Comparison of ENCODE assay signal across 14 cellular contexts in genomic region chr2:148554459-148555247, GRCh38.
DNase-seq lines count a peak whose midpoint lies in the region; TF ChIP-seq lines count a peak whose summit lies in the region.
"Had no signal": no experiment of that assay in that cellular context is flagged by ENCODE, and none has a peak within 500 bp of the region (broad histone marks: within the 10 kb centered on the region; RNA-seq: fewer than 3 reads in every experiment).

No MANE protein-coding gene starts in this region.

- H3K79me2 ChIP-seq in GM23248 (ENCODE audit: insufficient read depth) (no peaks in the 10 kb centered on the region), PC-9 (ENCODE audit: low read depth) (no peaks in the 10 kb centered on the region)
- H3K79me2 ChIP-seq: parathyroid adenoma had no signal

- WGBS in GM23248 (ENCODE audit: low coverage in 1 of 2, low lambda C conversion rate in 2 of 2, missing lambda C conversion rate in 2 of 2), 2 experiments = 42 to 45% methylated on average over 6 of the region's 6 CpGs

- H2AFZ ChIP-seq in GM23248 (no peak overlapping the region), PC-9 (0 out of 2 replicates have a peak overlapping the region, but pooled peaks have one; percentile 69)
- H2AFZ ChIP-seq: parathyroid adenoma had no signal

- in situ Hi-C loops in GM23248 (cut with MboI) = no loop called here
- in situ Hi-C loops in G401 (cut with HindIII; ENCODE audit: low sequenced_read_pairs) = no loop called here

- TF ChIP-seq CTCF in PC-9 (conservative IDR thresholded peaks at IDR 0.05) (no peak), dorsolateral prefrontal cortex (IDR thresholded peaks at IDR 0.05 in 54 of 56, conservative IDR thresholded peaks at IDR 0.05 in 2 of 56; ENCODE audit: low read depth in 1 of 56, partially characterized antibody in 56 of 56) (no peak)

- no peaks in the 10 kb centered on the region for H3F3A ChIP-seq in GM23248 (ENCODE audit: insufficient read depth)
- H3F3A ChIP-seq in PC-9 (ENCODE audit: insufficient read depth, low read depth) = peaks cover 8% of the 10 kb centered on the region; the same call in 1 of the 2 replicates

- BruUV-seq in PC-9 (replicated peaks; lab: Mats Ljungman, UMichigan) = no TSS peak

- no peak overlapping the region for H3K27ac ChIP-seq in GM23248
- peak overlapping the region; percentile 63 for H3K27ac ChIP-seq in PC-9
- H3K27ac ChIP-seq in dorsolateral prefrontal cortex = no peak overlapping the region
- H3K27ac ChIP-seq: parathyroid adenoma, SK-N-MC had no signal

- CTCF ChIA-PET in PC-9 (lab: Charles Lee) = no interaction called here

- H3K36me3 ChIP-seq in GM23248 (ENCODE audit: low read depth) (no peaks in the 10 kb centered on the region), PC-9 (ENCODE audit: low read depth) (no peaks in the 10 kb centered on the region)

- no peak overlapping the region for H3K9ac ChIP-seq in GM23248
- H3K9ac ChIP-seq: parathyroid adenoma had no signal

- H3K9me3 ChIP-seq in GM23248 (ENCODE audit: low read depth) (no peaks in the 10 kb centered on the region), PC-9 (ENCODE audit: insufficient read depth, low read depth) (no peaks in the 10 kb centered on the region)

- H3K4me2 ChIP-seq in GM23248 (ENCODE audit: unreplicated experiment) (no peak overlapping the region), PC-9 (peak overlapping the region; percentile 39)

- DNase-seq in A172 (ENCODE audit: low spot score) (peak; percentile 52), GM23248 (peak; percentile 34), PC-9 (peak; percentile 61 to 75), iPS DF 19.7 (ENCODE audit: low read depth, low spot score) (peak; percentile 72), dorsolateral prefrontal cortex (no peak), DMS79 treated with DMSO at 0.1 percent for 48 hours (lab: John Stamatoyannopoulos, UW) (no peak), G401 (ENCODE audit: low spot score) (no peak)
- DNase-seq in stimulated activated CD8-positive, alpha-beta memory T cell treated with anti-CD3 and anti-CD28 coated beads, Interleukin-4, amount 100 ng/mL, for 48 hours = no peak
- DNase-seq: activated effector memory CD4-positive, alpha-beta T cell treated with anti-CD3 and anti-CD28 coated beads, Interleukin-2, amount 50 U/mL, for 16 hours; immature natural killer cell; midbrain; NCI-H1092 treated with DMSO at 0.1 percent for 48 hours had no signal

- H3K9me2 ChIP-seq in GM23248 (ENCODE audit: insufficient read depth) (no peaks in the 10 kb centered on the region), PC-9 (ENCODE audit: insufficient read depth) (no peaks in the 10 kb centered on the region)

- no peaks in the 10 kb centered on the region for H3K27me3 ChIP-seq in GM23248 (replicated peaks; ENCODE audit: insufficient read depth)
- no peaks in the 10 kb centered on the region for H3K27me3 ChIP-seq in PC-9 (ENCODE audit: insufficient read depth, low read depth)
- no peaks in the 10 kb centered on the region for H3K27me3 ChIP-seq in dorsolateral prefrontal cortex

- H4K20me1 ChIP-seq in GM23248 (ENCODE audit: insufficient read depth) = no peaks in the 10 kb centered on the region
- H4K20me1 ChIP-seq in PC-9 (ENCODE audit: insufficient read depth) = no peaks in the 10 kb centered on the region

- POLR2A ChIA-PET in PC-9 (lab: Charles Lee; ENCODE audit: unreplicated experiment) = no interaction called here

- H3K4me1 ChIP-seq in GM23248 (ENCODE audit: insufficient read depth) (no peaks in the 10 kb centered on the region), PC-9 (replicated peaks; ENCODE audit: insufficient read depth) (peaks cover 22% of the 10 kb centered on the region)
- H3K4me1 ChIP-seq: parathyroid adenoma had no signal

- H3K4me3 ChIP-seq in GM23248 = no peak overlapping the region
- H3K4me3 ChIP-seq in PC-9 = no peak overlapping the region
- H3K4me3 ChIP-seq in dorsolateral prefrontal cortex = no peak overlapping the region
- H3K4me3 ChIP-seq: SK-N-MC had no signal

- intact Hi-C loops in PC-9 (cut with micrococcal nuclease; ENCODE audit: unreplicated experiment) = no loop called here
- intact Hi-C loops in dorsolateral prefrontal cortex (cut with DNase I) = no loop called here

Comparison
In these comparisons a context has a peak if more than half of its experiments do, and no peak if none do; other contexts are left out.
1. DNase-seq: peak in A172 (single experiment), GM23248 (single experiment), PC-9 (2 of 2) and iPS DF 19.7 (single experiment); none in stimulated activated CD8-positive, alpha-beta memory T cell treated with anti-CD3 and anti-CD28 coated beads, Interleukin-4, amount 100 ng/mL, for 48 hours (single experiment), dorsolateral prefrontal cortex (0 of 10), DMS79 treated with DMSO at 0.1 percent for 48 hours (single experiment) and G401 (single experiment).